ENCODE assay signal across 1 cellular context in genomic region chr11:71563401-71563800, GRCh38.
TF ChIP-seq lines count a peak whose summit lies in the region.

No MANE protein-coding gene starts in this region.

TF ChIP-seq in endothelial cell of umbilical vein, 7 proteins besides CTCF, POLR2A, EP300 and RAD21 (continued from another document):
- TF ChIP-seq JUN (IDR thresholded peaks at IDR 0.05; ENCODE audit: borderline replicate concordance, insufficient read depth, insufficient read length, low read depth) (no peak), EZH2 (IDR thresholded peaks at IDR 0.05; ENCODE audit: borderline replicate concordance, low read depth, low read length, severe bottlenecking) (no peak), FOS (IDR thresholded peaks at IDR 0.05; ENCODE audit: borderline replicate concordance, insufficient read depth, low read length) (no peak), POLR2AphosphoS5 (IDR thresholded peaks at IDR 0.05; ENCODE audit: insufficient read depth, low read depth, low read length) (no peak), MYC (IDR thresholded peaks at IDR 0.05; ENCODE audit: low read depth, low read length) (no peak)
